ENCODE assay signal across 9 cellular contexts in the genomic region with DNA sequence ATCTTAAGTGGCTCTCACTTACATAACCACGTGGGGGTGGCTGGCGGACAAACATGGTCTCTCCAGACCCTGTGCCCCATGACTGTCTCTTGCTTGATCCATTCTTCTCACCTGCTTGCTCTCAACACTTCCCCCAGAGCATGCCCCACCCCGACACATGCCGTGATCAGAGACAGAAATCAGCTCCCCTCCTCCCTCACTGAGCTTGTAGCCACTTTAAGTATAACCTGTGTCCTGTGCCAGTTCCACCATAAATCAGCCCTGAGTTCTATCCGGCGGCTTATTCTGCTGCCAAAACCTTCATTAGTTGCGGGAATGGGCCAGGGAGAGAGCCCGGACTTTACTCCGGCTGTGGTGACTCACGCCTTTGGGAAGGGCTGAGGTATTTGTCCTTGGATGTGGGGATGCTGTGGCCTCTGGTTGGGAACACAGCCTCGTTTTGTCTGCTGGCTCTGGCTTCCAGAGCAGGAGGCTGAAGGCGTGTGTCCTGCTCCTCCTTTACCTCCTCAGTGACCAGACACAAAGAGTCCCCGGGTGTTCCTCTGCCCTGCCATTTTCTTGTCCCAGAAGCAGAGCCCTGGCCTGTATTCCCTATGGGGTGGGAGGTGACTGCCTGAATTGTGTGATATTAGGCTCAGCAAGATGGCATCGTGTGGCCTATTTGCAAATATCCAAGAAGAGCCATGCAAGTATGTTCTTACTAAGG. TPM values are rescaled to one million over a fixed set of nuclear protein-coding genes. Genes with fewer than 3 reads are reported as not detected.
DNase-seq lines count a peak whose midpoint lies in the region; ATAC-seq and TF ChIP-seq lines count a peak whose summit lies in the region.
"Had no signal": no experiment of that assay in that cellular context is flagged by ENCODE, and none has a peak within 500 bp of the region (broad histone marks: within the 10 kb centered on the region; RNA-seq: fewer than 3 reads in every experiment).

No MANE protein-coding gene starts in this region.

- no peaks in the 10 kb centered on the region for H3K27me3 ChIP-seq in gastroesophageal sphincter

- H3K9me3 Mint-ChIP-seq in Calu3 (ENCODE audit: low read depth, unreplicated experiment), result no peaks in the 10 kb centered on the region
- H3K9me3 Mint-ChIP-seq in progenitor cell of endocrine pancreas (ENCODE audit: low read depth), result no peaks in the 10 kb centered on the region
- H3K9me3 Mint-ChIP-seq: T-helper 1 cell treated with Interleukin-12 subunit alpha and Interleukin-12 subunit beta and Interleukin-4 antibody, amounts not matched to agents 30 μg/mL and 1 μg/mL, for 36 hours had no signal

- no peak for TF ChIP-seq POLR2A in gastroesophageal sphincter (IDR thresholded peaks at IDR 0.05)

- peak overlapping the region; percentile 52 for H3K4me3 Mint-ChIP-seq in Calu3 (ENCODE audit: low read depth, unreplicated experiment)
- no peak overlapping the region for H3K4me3 Mint-ChIP-seq in progenitor cell of endocrine pancreas (ENCODE audit: low read depth)
- H3K4me3 Mint-ChIP-seq: T-helper 1 cell treated with Interleukin-12 subunit alpha and Interleukin-12 subunit beta and Interleukin-4 antibody, amounts not matched to agents 30 μg/mL and 1 μg/mL, for 36 hours had no signal

- H3K4me3 ChIP-seq in gastroesophageal sphincter, result no peak overlapping the region

- no peaks in the 10 kb centered on the region for H3K9me3 ChIP-seq in gastroesophageal sphincter

- POLR2A ChIA-PET in RWPE1 (lab: Yijun Ruan, JAX; ENCODE audit: low non-redundant PET), result no interaction called here

- peaks cover 0 to 54% (median 14%) of the 10 kb centered on the region in 3 donors for H3K4me1 ChIP-seq in gastroesophageal sphincter

- TF ChIP-seq EP300 in gastroesophageal sphincter (IDR thresholded peaks at IDR 0.05), result no peak

- 31 to 45% methylated on average over 7 of the region's 14 CpGs for WGBS in gastroesophageal sphincter (ENCODE audit: low coverage in 1 of 2), 2 donors

- H3K27ac ChIP-seq in RWPE1 (peak overlapping the region; percentile 94), gastroesophageal sphincter (peak overlapping the region; percentile 58 to 86 (median 76))

- no peaks in the 10 kb centered on the region for H3K36me3 ChIP-seq in gastroesophageal sphincter

- DNase-seq in Calu3, result peak; percentile 82
- peak; percentile 78 for DNase-seq in RWPE1 (ENCODE audit: low spot score)
- DNase-seq in progenitor cell of endocrine pancreas (ENCODE audit: low spot score, unreplicated experiment), result no peak
- DNase-seq in DMS 273 (lab: John Stamatoyannopoulos, UW; ENCODE audit: unreplicated experiment), result no peak
- DNase-seq in NCI-H524 treated with DMSO at 0.1 percent for 48 hours (lab: John Stamatoyannopoulos, UW), result no peak

- intact Hi-C loops in Calu3 (cut with micrococcal nuclease; ENCODE audit: unreplicated experiment), result no loop called here

- H3K27ac Mint-ChIP-seq in Calu3 (ENCODE audit: unreplicated experiment), result peak overlapping the region; percentile 81
- H3K27ac Mint-ChIP-seq in progenitor cell of endocrine pancreas, result peak overlapping the region; percentile 89
- H3K27ac Mint-ChIP-seq: T-helper 1 cell treated with Interleukin-12 subunit alpha and Interleukin-12 subunit beta and Interleukin-4 antibody, amounts not matched to agents 30 μg/mL and 1 μg/mL, for 36 hours had no signal

- ATAC-seq in gastroesophageal sphincter (peak; percentile 94), GM21515 (IDR thresholded peaks at IDR 0.05; ENCODE audit: unreplicated experiment) (no peak), GM19035 (IDR thresholded peaks at IDR 0.05; ENCODE audit: unreplicated experiment) (no peak)

- H3K36me3 Mint-ChIP-seq in Calu3 (ENCODE audit: insufficient read depth, unreplicated experiment) (peaks cover 46% of the 10 kb centered on the region), progenitor cell of endocrine pancreas (ENCODE audit: insufficient read depth) (no peaks in the 10 kb centered on the region)

- TF ChIP-seq CTCF in Calu3 (IDR thresholded peaks at IDR 0.05; ENCODE audit: unreplicated experiment) (no peak), RWPE1 (conservative IDR thresholded peaks at IDR 0.05; ENCODE audit: low read depth) (no peak), gastroesophageal sphincter (IDR thresholded peaks at IDR 0.05) (no peak), progenitor cell of endocrine pancreas (IDR thresholded peaks at IDR 0.05; ENCODE audit: unreplicated experiment) (no peak)

- no TSS peak for BruUV-seq in Calu3 (replicated peaks; lab: Mats Ljungman, UMichigan)

- H3K27me3 Mint-ChIP-seq in Calu3 (ENCODE audit: unreplicated experiment), result no peaks in the 10 kb centered on the region
- H3K27me3 Mint-ChIP-seq in progenitor cell of endocrine pancreas, result no peaks in the 10 kb centered on the region

- H3K4me1 Mint-ChIP-seq in Calu3 (ENCODE audit: low read depth, unreplicated experiment) (peaks cover 78% of the 10 kb centered on the region), progenitor cell of endocrine pancreas (ENCODE audit: low read depth) (peaks cover 57% of the 10 kb centered on the region)

- CTCF ChIA-PET in Calu3 (lab: Charles Lee), result interaction anchor here (0.5 to 1.6 kb wide), 6 partner anchors 16 to 283 kb away, joined by 3 to 9 read pairs (median 4); no protein-coding TSS in a partner anchor
- CTCF ChIA-PET in RWPE1 (lab: Yijun Ruan, JAX), result interaction anchor here (0.8 to 1.1 kb wide), 3 partner anchors 9 to 63 kb away, joined by 3 to 6 read pairs (median 5); no protein-coding TSS in a partner anchor

RNA-seq across cellular contexts. Expression of gene ANKRD40, which starts 21.1 kb away (rescaled TPM):
- total RNA-seq in Calu3 (2022) (67.2 and 68.5 TPM in 2 replicates), gastroesophageal sphincter (100 to 1,000 TPM in 1 of 4 donors, 10 to 100 TPM in 3; 65.8 to 125 (median 89.2) TPM), progenitor cell of endocrine pancreas (39.0 and 39.2 TPM in 2 replicates)

RNA-seq across cellular contexts. Expression of gene LUC7L3, which starts 32.8 kb away (rescaled TPM):
- total RNA-seq in Calu3 (2022) (152 and 155 TPM in 2 replicates), gastroesophageal sphincter (100 to 1,000 TPM in 1 of 4 donors, 10 to 100 TPM in 3; 40.1 to 134 (median 54.6) TPM), progenitor cell of endocrine pancreas (168 and 184 TPM in 2 replicates)

RNA-seq across cellular contexts. Expression of gene ABCC3, which starts 52.0 kb away (rescaled TPM):
- 88.0 and 125 TPM in 2 replicates for total RNA-seq in Calu3 (2022)
- 10 to 100 TPM in 1 of 4 donors, 1 to 10 TPM in 3; 2.0 to 18.7 (median 5.1) TPM for total RNA-seq in gastroesophageal sphincter
- total RNA-seq in progenitor cell of endocrine pancreas, result 1.6 and 2.3 TPM in 2 replicates

Comparison
In these comparisons a context has a peak if more than half of its experiments do, and no peak if none do; other contexts are left out.
1. DNase-seq: peak in Calu3 (single experiment) and RWPE1 (single experiment); none in progenitor cell of endocrine pancreas (single experiment), DMS 273 (single experiment) and NCI-H524 treated with DMSO at 0.1 percent for 48 hours (single experiment).